8 cellular contexts compared by ENCODE assay signal in the genomic region with DNA sequence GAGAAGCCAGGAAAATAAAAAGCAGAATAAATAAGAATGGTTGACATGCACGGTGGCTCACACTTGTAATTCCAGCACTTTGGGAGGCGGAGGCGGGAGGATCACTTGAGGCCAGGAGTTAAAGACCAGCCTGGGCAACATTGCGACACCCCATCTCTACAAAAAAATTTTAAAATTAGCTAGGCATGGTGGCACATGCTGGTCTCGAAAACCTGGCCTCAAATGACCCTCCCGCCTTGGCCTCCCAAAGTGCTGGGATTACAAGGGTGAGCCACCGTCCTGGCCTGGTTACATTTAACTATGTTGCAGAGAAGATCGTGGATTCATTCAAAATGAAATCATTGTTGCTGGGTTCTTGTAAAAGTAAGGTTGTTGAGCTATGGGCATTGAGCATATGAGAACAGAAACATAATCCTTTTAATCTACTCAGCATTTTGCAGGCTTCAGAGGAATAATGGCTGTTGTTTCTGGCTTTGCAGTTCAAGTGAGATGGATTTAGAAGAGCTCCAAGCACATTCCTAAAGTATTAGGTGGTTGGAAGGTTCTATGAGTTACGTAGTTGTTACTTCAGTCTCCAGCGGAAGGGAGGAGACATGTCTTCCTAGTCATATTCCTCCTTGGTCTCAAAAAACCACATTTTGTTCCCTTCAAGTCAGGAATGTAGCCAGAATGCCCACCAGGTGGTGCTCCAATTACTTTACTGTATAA. TPM values are rescaled to one million over a fixed set of nuclear protein-coding genes. Genes with fewer than 3 reads are reported as not detected.
DNase-seq lines count a peak whose midpoint lies in the region; ATAC-seq and TF ChIP-seq lines count a peak whose summit lies in the region.

No MANE protein-coding gene starts in this region.

- TF ChIP-seq POLR2A in esophagus squamous epithelium (IDR thresholded peaks at IDR 0.05) = no peak

- H3K9ac ChIP-seq in Loucy (ENCODE audit: low read depth, low read length, poor library complexity, severe bottlenecking) = no peak overlapping the region

- no peaks in the 10 kb centered on the region for H3K9me3 ChIP-seq in Loucy (ENCODE audit: insufficient read depth, low read depth, low read length)
- H3K9me3 ChIP-seq in esophagus squamous epithelium = no peaks in the 10 kb centered on the region

- H3K4me2 ChIP-seq in Loucy (ENCODE audit: low read depth, low read length, poor library complexity, severe bottlenecking) = no peak overlapping the region

- H3K36me3 ChIP-seq in Loucy (ENCODE audit: insufficient read depth, low read length) = no peaks in the 10 kb centered on the region
- H3K36me3 ChIP-seq in esophagus squamous epithelium = no peaks in the 10 kb centered on the region

- H3K4me3 ChIP-seq in Loucy (ENCODE audit: low read length, poor library complexity, severe bottlenecking) = no peak overlapping the region
- H3K4me3 ChIP-seq in esophagus squamous epithelium = no peak overlapping the region

- peak; percentile 88 for ATAC-seq in omental fat pad (ENCODE audit: low FRiP score)
- no peak for ATAC-seq in GM21576 (IDR thresholded peaks at IDR 0.05; ENCODE audit: unreplicated experiment)
- ATAC-seq in HG02571 (IDR thresholded peaks at IDR 0.05; ENCODE audit: unreplicated experiment) = no peak

- H2AFZ ChIP-seq in Loucy (ENCODE audit: low read length) = peak overlapping the region; percentile 73

- intact Hi-C loops in esophagus squamous epithelium (cut with DNase I) = no loop called here

- H4K20me1 ChIP-seq in Loucy (ENCODE audit: insufficient read depth, low read length, poor library complexity, severe bottlenecking) = no peaks in the 10 kb centered on the region

- no peaks in the 10 kb centered on the region for H3F3A ChIP-seq in Loucy (ENCODE audit: low read depth)

- no peak overlapping the region for H3K27ac ChIP-seq in VCaP
- peak overlapping the region; percentile 17 to 70 (median 44) for H3K27ac ChIP-seq in esophagus squamous epithelium

- no peaks in the 10 kb centered on the region for H3K9me2 ChIP-seq in Loucy (replicated peaks; ENCODE audit: low read depth, low read length)

- H3K79me2 ChIP-seq in Loucy (ENCODE audit: insufficient read depth, low read length) = no peaks in the 10 kb centered on the region

- WGBS in esophagus squamous epithelium, 2 donors = 36 to 41% methylated on average over 10 of the region's 10 CpGs

- H3K4me1 ChIP-seq in Loucy (ENCODE audit: insufficient read depth, low read length, poor library complexity, severe bottlenecking) (no peaks in the 10 kb centered on the region), esophagus squamous epithelium (peaks cover 0 to 17% (median 7%) of the 10 kb centered on the region in 3 donors)

- H3K27me3 ChIP-seq in Loucy (ENCODE audit: insufficient read depth, low read length, poor library complexity, severe bottlenecking) (no peaks in the 10 kb centered on the region), esophagus squamous epithelium (peaks cover 0 to 54% (median 0%) of the 10 kb centered on the region in 4 donors)

- TF ChIP-seq CTCF in Loucy (conservative IDR thresholded peaks at IDR 0.05; ENCODE audit: low read length) (peak; percentile 80), VCaP (conservative IDR thresholded peaks at IDR 0.05) (peak; percentile 76), esophagus squamous epithelium (IDR thresholded peaks at IDR 0.05) (peak in 5 of 6 experiments; percentile 31 to 56 (median 36)), omental fat pad (IDR thresholded peaks at IDR 0.05) (no peak)

- DNase-seq in NOMO-1 treated with DMSO at 0.1 percent for 48 hours (lab: John Stamatoyannopoulos, UW; ENCODE audit: unreplicated experiment) (peak; percentile 4), NOMO-1 treated with dmso at 0.1 percent for 144 hours (lab: John Stamatoyannopoulos, UW; ENCODE audit: unreplicated experiment) (no peak), esophagus squamous epithelium (lab: John Stamatoyannopoulos, UW) (no peak), omental fat pad (ENCODE audit: low spot score) (no peak)

RNA-seq across cellular contexts. Expression of gene RAB23, which starts 45.6 kb away (rescaled TPM):
- total RNA-seq in esophagus squamous epithelium (10 to 100 TPM in 1 of 4 donors, 1 to 10 TPM in 3; 1.5 to 17.2 (median 5.9) TPM), omental fat pad (10 to 100 TPM in 1 of 4 donors, 1 to 10 TPM in 3; 3.0 to 10.6 (median 7.5) TPM)

RNA-seq across cellular contexts. Expression of gene PRIM2, which starts 49.7 kb away (rescaled TPM):
- total RNA-seq in esophagus squamous epithelium (10 to 100 TPM in 2 of 4 donors, 1 to 10 TPM in 2; 4.1 to 10.9 (median 9.8) TPM), omental fat pad (10 to 100 TPM in 1 of 4 donors, 1 to 10 TPM in 3; 5.6 to 19.5 (median 6.9) TPM)

Comparison
In these comparisons a context has a peak if more than half of its experiments do, and no peak if none do; other contexts are left out.
1. CTCF ChIP-seq: peak in Loucy (single experiment), VCaP (single experiment) and esophagus squamous epithelium (5 of 6); none in omental fat pad (0 of 3).